11 cellular contexts compared by ENCODE assay signal in the genomic region with DNA sequence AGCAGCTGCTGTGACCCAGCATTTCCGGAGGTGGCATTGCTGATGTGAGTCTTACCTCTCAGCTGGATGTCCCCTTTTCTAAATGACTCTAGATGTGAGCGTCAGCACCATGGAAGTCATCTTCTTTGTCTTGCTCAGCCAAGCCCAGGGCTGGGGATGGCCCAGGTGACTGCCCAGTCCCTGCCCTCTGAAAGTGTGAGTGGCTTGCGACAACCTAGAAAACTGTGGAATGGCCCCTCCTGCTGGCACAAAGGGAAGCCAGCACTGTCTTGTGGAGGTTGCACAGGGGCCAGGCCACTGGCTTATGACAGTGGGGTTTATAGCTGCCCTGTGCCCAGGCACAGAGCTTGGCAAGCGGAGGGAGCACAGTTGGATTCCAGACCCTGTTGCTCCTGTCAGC. TPM values are rescaled to one million over a fixed set of nuclear protein-coding genes. Genes with fewer than 3 reads are reported as not detected.
DNase-seq lines count a peak whose midpoint lies in the region; ATAC-seq and TF ChIP-seq lines count a peak whose summit lies in the region.
"Had no signal": no experiment of that assay in that cellular context is flagged by ENCODE, and none has a peak within 500 bp of the region (broad histone marks: within the 10 kb centered on the region; RNA-seq: fewer than 3 reads in every experiment).

No MANE protein-coding gene starts in this region.

- H3K27ac ChIP-seq in AG04450 (ENCODE audit: low read depth, low read length): no peak overlapping the region
- H3K27ac ChIP-seq: pancreas had no signal

- CTCF ChIA-PET in AG04450 (lab: Charles Lee): interaction anchor here (4.6 to 21.0 kb wide), 3 partner anchors 11 to 80 kb away, joined by 63 to 992 read pairs (median 384); no protein-coding TSS in a partner anchor

- no peak overlapping the region for H3K4me3 ChIP-seq in AG04450 (ENCODE audit: low read depth, low read length)
- no peak overlapping the region for H3K4me3 ChIP-seq in fibroblast of pulmonary artery (replicated peaks; ENCODE audit: low read depth, low read length)
- H3K4me3 ChIP-seq: pancreas had no signal

- ATAC-seq in GM18520 (IDR thresholded peaks at IDR 0.05; ENCODE audit: unreplicated experiment) (peak; percentile 72), GM21515 (IDR thresholded peaks at IDR 0.05; ENCODE audit: unreplicated experiment) (no peak)

- POLR2A ChIA-PET in AG04450 (lab: Yijun Ruan, JAX): no interaction called here

- H3K27me3 ChIP-seq in AG04450 (ENCODE audit: control insufficient read depth, insufficient read depth, low read length): no peaks in the 10 kb centered on the region
- H3K27me3 ChIP-seq: pancreas had no signal

- no peaks in the 10 kb centered on the region for H3K9me3 ChIP-seq in AG04450 (ENCODE audit: control insufficient read depth, insufficient read depth, low read length)
- H3K9me3 ChIP-seq: pancreas had no signal

- DNase-seq in AG04450 (ENCODE audit: low read depth, low spot score) (no peak), NCI-H69 (lab: John Stamatoyannopoulos, UW) (peak; percentile 59), fibroblast of pulmonary artery (ENCODE audit: low read depth) (no peak), NCI-H345 (lab: John Stamatoyannopoulos, UW) (no peak), GF-D8 (lab: John Stamatoyannopoulos, UW) (no peak)
- no peak for DNase-seq in stimulated activated CD4-positive, alpha-beta T cell treated with anti-CD3 and anti-CD28 coated beads, Interleukin-15, amount 100 ng/mL, for 24 hours
- DNase-seq: NCI-H774, T1000 had no signal

- TF ChIP-seq CTCF in AG04450 (IDR thresholded peaks at IDR 0.05; ENCODE audit: low read depth, low read length) (peak; percentile 25), fibroblast of pulmonary artery (IDR thresholded peaks at IDR 0.05; ENCODE audit: low read length, missing control alignments) (peak; percentile 19)

RNA-seq across cellular contexts. Expression of a gene that starts 6.2 kb away (rescaled TPM):
- 13.9 and 14.7 TPM in 2 replicates for polyA plus RNA-seq in AG04450 (2011; rRNA removed)
- 11.4 and 13.9 TPM in 2 replicates for polyA minus RNA-seq in AG04450 (2011; rRNA and poly(A)+ RNA removed)
